ENCODE assay signal across 8 cellular contexts in the genomic region with DNA sequence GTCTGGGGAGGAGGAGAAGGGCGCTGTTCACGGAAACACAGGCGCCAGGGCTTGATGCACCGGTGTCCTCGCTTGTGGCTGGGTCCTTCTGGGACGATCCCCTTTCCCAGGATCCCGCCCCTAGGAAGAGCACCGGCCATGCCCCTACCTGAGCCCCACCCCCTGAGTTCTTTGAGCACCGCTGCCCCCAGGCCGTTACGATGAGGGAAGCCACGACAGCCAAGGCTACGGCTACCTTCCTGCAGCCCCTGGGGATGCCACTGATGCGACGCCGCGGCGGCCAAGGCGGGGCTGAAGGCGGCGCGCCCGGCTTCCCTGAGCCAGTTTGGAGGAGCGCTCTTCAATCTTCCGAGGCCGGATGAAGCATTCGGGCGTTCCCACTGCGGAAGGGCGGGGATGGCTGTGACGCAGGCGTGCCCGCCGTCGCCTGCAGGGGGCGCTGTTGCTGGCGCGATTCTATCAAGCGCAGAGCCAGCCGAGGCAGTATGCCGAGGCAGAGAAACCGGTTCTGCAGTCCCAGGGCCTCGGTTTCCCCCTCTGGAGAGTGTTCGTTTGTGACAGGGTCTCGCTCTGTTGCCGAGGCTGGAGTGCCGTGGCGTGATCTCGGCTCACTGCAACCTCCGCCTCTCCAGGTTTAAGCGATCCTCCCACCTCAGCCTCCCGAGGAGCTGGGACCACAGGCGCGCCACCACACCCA. TPM values are rescaled to one million over a fixed set of nuclear protein-coding genes. Genes with fewer than 3 reads are reported as not detected.
DNase-seq lines count a peak whose midpoint lies in the region; ATAC-seq and TF ChIP-seq lines count a peak whose summit lies in the region.

No MANE protein-coding gene starts in this region.

- peak overlapping the region; percentile 68 for H3K4me3 Mint-ChIP-seq in activated naive CD4-positive, alpha-beta T cell treated with anti-CD3 and anti-CD28 coated beads, Interleukin-2, amount 50 U/mL, for 24 hours

- H3K4me1 ChIP-seq in left ventricle myocardium inferior (peaks cover 8% of the 10 kb centered on the region), aorta (ENCODE audit: control insufficient read depth in 1 of 2, insufficient read depth in 2 of 2, low read length in 2 of 2) (no peaks in the 10 kb centered on the region)

- WGBS in aorta, 2 donors, result 13 to 14% methylated on average over 52 to 54 of the region's 54 CpGs

- ATAC-seq in HG02642 (IDR thresholded peaks at IDR 0.05; ENCODE audit: poor library complexity, unreplicated experiment) (peak; percentile 39), aorta (ENCODE audit: low FRiP score) (no peak), HG02981 (IDR thresholded peaks at IDR 0.05; ENCODE audit: unreplicated experiment) (no peak)

- peak; percentile 66 for DNase-seq in RWPE1 (ENCODE audit: low spot score)
- DNase-seq in left ventricle myocardium inferior, result peak; percentile 33
- DNase-seq in retina, result peak; percentile 90
- DNase-seq in aorta, result peak; percentile 66 to 88

- TF ChIP-seq CTCF in C4-2B (conservative IDR thresholded peaks at IDR 0.05), result peak; percentile 99
- peak; percentile 90 for TF ChIP-seq CTCF in RWPE1 (conservative IDR thresholded peaks at IDR 0.05; ENCODE audit: low read depth)
- TF ChIP-seq CTCF in left ventricle myocardium inferior (IDR thresholded peaks at IDR 0.05; ENCODE audit: borderline replicate concordance), result peak; percentile 75

- H3K4me1 Mint-ChIP-seq in activated naive CD4-positive, alpha-beta T cell treated with anti-CD3 and anti-CD28 coated beads, Interleukin-2, amount 50 U/mL, for 24 hours, result peaks cover 3% of the 10 kb centered on the region

- H3K9me3 ChIP-seq in left ventricle myocardium inferior (replicated peaks) (no peaks in the 10 kb centered on the region), aorta (ENCODE audit: control insufficient read depth, low read length) (no peaks in the 10 kb centered on the region)

- no peaks in the 10 kb centered on the region for H3K36me3 Mint-ChIP-seq in activated naive CD4-positive, alpha-beta T cell treated with anti-CD3 and anti-CD28 coated beads, Interleukin-2, amount 50 U/mL, for 24 hours

- H3K36me3 ChIP-seq in left ventricle myocardium inferior, result no peaks in the 10 kb centered on the region
- H3K36me3 ChIP-seq in aorta (ENCODE audit: control insufficient read depth in 1 of 2, insufficient read depth in 2 of 2, low read length in 1 of 2), result no peaks in the 10 kb centered on the region

- H3K4me3 ChIP-seq in left ventricle myocardium inferior, result peak overlapping the region; percentile 52
- H3K4me3 ChIP-seq in aorta (ENCODE audit: low read length in 2 of 2), result no peak overlapping the region

- H3K27me3 Mint-ChIP-seq in activated naive CD4-positive, alpha-beta T cell treated with anti-CD3 and anti-CD28 coated beads, Interleukin-2, amount 50 U/mL, for 24 hours, result peaks cover 2% of the 10 kb centered on the region

- H3K27ac ChIP-seq in C4-2B (no peak overlapping the region), RWPE1 (no peak overlapping the region), left ventricle myocardium inferior (replicated peaks) (no peak overlapping the region), aorta (ENCODE audit: low read depth in 1 of 2, low read length in 2 of 2) (no peak overlapping the region)

- H3K27ac Mint-ChIP-seq in activated naive CD4-positive, alpha-beta T cell treated with anti-CD3 and anti-CD28 coated beads, Interleukin-2, amount 50 U/mL, for 24 hours, result no peak overlapping the region

- CTCF ChIA-PET in RWPE1 (lab: Yijun Ruan, JAX), result interaction anchor here (0.6 to 1.8 kb wide), 4 partner anchors 10 to 33 kb away, joined by 3 to 9 read pairs (median 5); no protein-coding TSS in a partner anchor

- no peaks in the 10 kb centered on the region for H3K9me3 Mint-ChIP-seq in activated naive CD4-positive, alpha-beta T cell treated with anti-CD3 and anti-CD28 coated beads, Interleukin-2, amount 50 U/mL, for 24 hours

- peaks cover 93% of the 10 kb centered on the region for H3K27me3 ChIP-seq in left ventricle myocardium inferior (ENCODE audit: low read depth)
- H3K27me3 ChIP-seq in aorta (ENCODE audit: control insufficient read depth in 1 of 2, insufficient read depth in 2 of 2, low read length in 1 of 2), result no peaks in the 10 kb centered on the region

- POLR2A ChIA-PET in RWPE1 (lab: Yijun Ruan, JAX; ENCODE audit: low non-redundant PET), result interaction anchor here (0.8 kb wide), 1 partner anchor 151 kb away, joined by 3 read pairs; no protein-coding TSS in a partner anchor

- intact Hi-C loops in left ventricle myocardium inferior (cut with micrococcal nuclease), result no loop called here
- intact Hi-C loops in aorta (cut with DNase I), result no loop called here

RNA-seq across cellular contexts. Expression of gene NEFH, which starts 9.7 kb away (rescaled TPM):
- 0.16 TPM for total RNA-seq in left ventricle myocardium inferior
- total RNA-seq in aorta, result under 1 TPM; 0.36 to 0.63 TPM
- under 1 TPM in 1 of 2 donors, not detected in 1; 0.38 TPM for polyA plus RNA-seq in aorta

RNA-seq across cellular contexts. Expression of gene RFPL1, which starts 31.9 kb away (rescaled TPM):
- not detected for total RNA-seq in left ventricle myocardium inferior
- total RNA-seq in aorta, result not detected
- polyA plus RNA-seq in aorta, result not detected

Comparison
In these comparisons a context has a peak if more than half of its experiments do, and no peak if none do; other contexts are left out.
1. DNase-seq: peak in every context shown above with its lines; median percentile 90 in retina; 77 in aorta; 66 in RWPE1; 33 in left ventricle myocardium inferior.